In the genomic region with DNA sequence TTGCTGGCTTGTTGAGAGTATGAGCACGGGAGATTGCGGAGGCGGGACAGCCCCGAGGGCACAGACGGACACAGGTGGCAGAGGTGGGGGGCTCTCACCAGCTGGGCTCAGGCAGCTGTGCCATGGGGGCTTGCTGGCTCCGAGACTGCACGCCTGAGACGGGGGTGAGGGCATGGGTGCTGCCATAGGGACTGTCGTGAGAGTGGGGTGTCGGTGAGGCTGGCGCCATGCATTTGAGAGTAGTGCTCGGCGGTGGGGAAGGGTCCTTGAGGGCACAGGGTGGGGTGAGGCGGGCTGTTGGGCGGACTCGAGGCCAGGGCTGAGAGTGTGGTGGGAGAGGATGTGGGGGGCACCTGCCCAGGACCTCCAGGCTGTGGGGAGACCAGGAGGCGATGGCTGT, we compare ENCODE assay signal across 20 cellular contexts.
"Had no signal": no experiment of that assay in that cellular context is flagged by ENCODE, and none has a peak within 500 bp of the region (broad histone marks: within the 10 kb centered on the region; RNA-seq: fewer than 3 reads in every experiment).

No MANE protein-coding gene starts in this region.

- H3K4me3 ChIP-seq: cardiac muscle cell, left lung, spleen, suprapubic skin, tibial artery had no signal

- ATAC-seq: foreskin keratinocyte had no signal

- H3K36me3 Mint-ChIP-seq: naive B cell had no signal

- H3K27me3 ChIP-seq: cardiac muscle cell, foreskin keratinocyte, left lung, spleen, suprapubic skin, tibial artery had no signal

- H3K27me3 Mint-ChIP-seq: naive B cell had no signal

- H3K4me3 Mint-ChIP-seq: dendritic cell treated with granulocyte-macrophage colony-stimulating factor and Interleukin-4, amounts not matched to agents 40 ng/mL and 50 ng/mL, for 4 days; naive B cell; nephron progenitor cell had no signal

- FAIRE-seq: colon, islet of Langerhans had no signal

- DNase-seq: cerebellar nuclear complex; foreskin keratinocyte; head of caudate nucleus; hypothalamus; mesendoderm; naive B cell; nephron progenitor cell; spleen; stimulated activated CD4-positive, alpha-beta T cell treated with anti-CD3 and anti-CD28 coated beads, Interleukin-15, amount 100 ng/mL, for 24 hours; stimulated activated CD4-positive, alpha-beta T cell treated with anti-CD3 and anti-CD28 coated beads, Interleukin-1b, Interleukin-23, amount 100 ng/mL, for 48 hours; stimulated activated CD4-positive, alpha-beta T cell treated with anti-CD3 and anti-CD28 coated beads, Interleukin-4, amount 100 ng/mL, for 24 hours; stimulated activated naive CD4-positive, alpha-beta T cell; tibial artery had no signal

- H3K4me1 ChIP-seq: foreskin keratinocyte, left lung, spleen, suprapubic skin, tibial artery had no signal

- H3K9me3 Mint-ChIP-seq: dendritic cell treated with granulocyte-macrophage colony-stimulating factor and Interleukin-4, amounts not matched to agents 40 ng/mL and 50 ng/mL, for 4 days; naive B cell had no signal

- H3K36me3 ChIP-seq: neutrophil had no signal

- H3K27ac Mint-ChIP-seq: dendritic cell treated with granulocyte-macrophage colony-stimulating factor and Interleukin-4, amounts not matched to agents 40 ng/mL and 50 ng/mL, for 4 days; nephron progenitor cell had no signal

- H3K27ac ChIP-seq: cardiac muscle cell, foreskin keratinocyte, left lung, neutrophil, spleen, suprapubic skin, tibial artery had no signal

- H3K9me3 ChIP-seq: left lung, neutrophil, spleen, suprapubic skin, tibial artery had no signal
